35 cellular contexts compared by ENCODE assay signal in genomic region chr3:3701949-3702348, GRCh38.
"Had no signal": no experiment of that assay in that cellular context is flagged by ENCODE, and none has a peak within 500 bp of the region (broad histone marks: within the 10 kb centered on the region; RNA-seq: fewer than 3 reads in every experiment).

No MANE protein-coding gene starts in this region.

- DNase-seq: Karpas-422, Kasumi-1, KBM-7, KG1, MG63, MM.1S, MV-4-11, NCI-H1048, NCI-H1092, NCI-H1092 treated with DMSO at 0.1 percent for 48 hours, NCI-H1105, NCI-H1105 treated with DMSO at 0.1 percent for 48 hours, NCI-H1417, NCI-H1417 treated with DMSO at 0.1 percent for 48 hours, NCI-H1436, NCI-H1436 treated with DMSO at 0.1 percent for 48 hours, NCI-H146, NCI-H1694, NCI-H1694 treated with DMSO at 0.1 percent for 48 hours, NCI-H187, NCI-H187 treated with DMSO at 0.1 percent for 48 hours, NCI-H1930, NCI-H2029, NCI-H2029 treated with DMSO at 0.1 percent for 48 hours, NCI-H2081, NCI-H2081 treated with DMSO at 0.1 percent for 48 hours, NCI-H2107, NCI-H2171, NCI-H2171 treated with DMSO at 0.1 percent for 48 hours, NCI-H2227 treated with DMSO at 0.1 percent for 48 hours, NCI-H226, NCI-H345, NCI-H446, NCI-H446 treated with DMSO at 0.1 percent for 48 hours had no signal

- H3K9me3 ChIP-seq: MG63 had no signal

- H3K27ac ChIP-seq: KMS-11 had no signal

- H3K9ac ChIP-seq: KMS-11 had no signal

- H3K36me3 ChIP-seq: MG63 had no signal

- H3K4me3 ChIP-seq: MG63 had no signal

- H3K27me3 ChIP-seq: MG63 had no signal

- H3K4me2 ChIP-seq: KMS-11 had no signal
